Comparison of ENCODE assay signal across 2 cellular contexts in the genomic region with DNA sequence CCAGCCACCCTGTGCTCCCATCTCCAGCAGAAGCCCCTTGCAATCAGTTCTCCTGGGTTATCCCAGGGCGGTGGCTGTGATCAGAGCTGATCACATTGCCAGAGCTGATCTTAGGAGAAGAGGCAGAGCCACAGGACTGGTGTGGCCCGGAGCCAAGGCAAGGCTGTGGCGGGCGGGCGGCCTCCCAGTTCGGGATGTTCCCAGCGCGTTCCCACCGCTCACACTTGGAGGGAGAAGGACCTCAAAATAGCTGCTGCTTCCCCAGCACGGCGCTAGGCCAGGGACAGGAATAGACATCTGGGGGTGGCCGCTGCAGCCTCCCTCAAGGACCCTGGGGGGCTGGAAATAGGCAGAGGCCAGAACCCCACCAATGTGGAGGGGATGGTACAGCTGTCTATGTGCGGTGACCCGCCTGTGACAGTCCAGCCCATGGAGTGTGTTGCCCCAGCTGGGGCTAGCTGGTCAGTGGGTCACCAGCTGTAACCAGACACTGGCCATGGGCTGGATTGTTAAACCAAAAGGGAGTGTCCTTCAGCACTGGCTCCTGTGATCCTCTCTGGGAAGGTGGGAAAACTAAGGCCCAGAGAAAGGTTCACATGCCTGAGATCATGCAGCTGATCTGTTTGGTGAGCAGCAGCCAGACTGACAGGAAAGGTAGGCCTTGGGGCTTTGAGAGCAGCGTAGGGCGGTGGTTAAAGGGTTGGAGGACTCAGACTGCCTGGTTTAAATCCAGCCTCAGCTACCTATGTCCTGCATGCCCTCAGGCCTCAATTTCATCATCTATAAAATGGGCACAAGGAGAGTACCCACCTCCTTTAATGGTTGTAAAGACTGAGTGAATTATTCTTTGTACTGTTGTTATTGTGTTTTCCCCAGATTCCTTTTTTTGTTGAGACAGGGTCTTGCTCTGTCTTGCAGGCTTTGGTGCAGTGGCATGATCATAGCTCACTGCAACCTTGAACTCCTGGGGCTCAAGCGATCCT.
A peak's percentile ranks its signal among the peaks of the same experiment; 100 is the strongest.
TF ChIP-seq lines count a peak whose summit lies in the region.

No MANE protein-coding gene starts in this region.

TF ChIP-seq in HEK293, 187 proteins besides CTCF, POLR2A, EP300 and RAD21:
- TF ChIP-seq, protein P1, sequence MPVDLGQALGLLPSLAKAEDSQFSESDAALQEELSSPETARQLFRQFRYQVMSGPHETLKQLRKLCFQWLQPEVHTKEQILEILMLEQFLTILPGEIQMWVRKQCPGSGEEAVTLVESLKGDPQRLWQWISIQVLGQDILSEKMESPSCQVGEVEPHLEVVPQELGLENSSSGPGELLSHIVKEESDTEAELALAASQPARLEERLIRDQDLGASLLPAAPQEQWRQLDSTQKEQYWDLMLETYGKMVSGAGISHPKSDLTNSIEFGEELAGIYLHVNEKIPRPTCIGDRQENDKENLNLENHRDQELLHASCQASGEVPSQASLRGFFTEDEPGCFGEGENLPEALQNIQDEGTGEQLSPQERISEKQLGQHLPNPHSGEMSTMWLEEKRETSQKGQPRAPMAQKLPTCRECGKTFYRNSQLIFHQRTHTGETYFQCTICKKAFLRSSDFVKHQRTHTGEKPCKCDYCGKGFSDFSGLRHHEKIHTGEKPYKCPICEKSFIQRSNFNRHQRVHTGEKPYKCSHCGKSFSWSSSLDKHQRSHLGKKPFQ (tag by site-specific recombination; IDR thresholded peaks at IDR 0.05) = peak; percentile 76
- no peak for TF ChIP-seq ZNF174 (tag by site-specific recombination; IDR thresholded peaks at IDR 0.05)

TF ChIP-seq in HepG2, 621 proteins besides CTCF, POLR2A, EP300 and RAD21:
- TF ChIP-seq ZNF367 (CRISPR knock-in tag; IDR thresholded peaks at IDR 0.05; ENCODE audit: borderline replicate concordance) (no peak), ZSCAN22 (CRISPR knock-in tag; IDR thresholded peaks at IDR 0.05) (no peak), ZNF629 (CRISPR knock-in tag; conservative IDR thresholded peaks at IDR 0.05) (peak; percentile 81), RBM39 (IDR thresholded peaks at IDR 0.05; ENCODE audit: low read depth, low read length, poor library complexity, severe bottlenecking) (no peak), POGZ (CRISPR knock-in tag; IDR thresholded peaks at IDR 0.05) (no peak)
